In the genomic region with DNA sequence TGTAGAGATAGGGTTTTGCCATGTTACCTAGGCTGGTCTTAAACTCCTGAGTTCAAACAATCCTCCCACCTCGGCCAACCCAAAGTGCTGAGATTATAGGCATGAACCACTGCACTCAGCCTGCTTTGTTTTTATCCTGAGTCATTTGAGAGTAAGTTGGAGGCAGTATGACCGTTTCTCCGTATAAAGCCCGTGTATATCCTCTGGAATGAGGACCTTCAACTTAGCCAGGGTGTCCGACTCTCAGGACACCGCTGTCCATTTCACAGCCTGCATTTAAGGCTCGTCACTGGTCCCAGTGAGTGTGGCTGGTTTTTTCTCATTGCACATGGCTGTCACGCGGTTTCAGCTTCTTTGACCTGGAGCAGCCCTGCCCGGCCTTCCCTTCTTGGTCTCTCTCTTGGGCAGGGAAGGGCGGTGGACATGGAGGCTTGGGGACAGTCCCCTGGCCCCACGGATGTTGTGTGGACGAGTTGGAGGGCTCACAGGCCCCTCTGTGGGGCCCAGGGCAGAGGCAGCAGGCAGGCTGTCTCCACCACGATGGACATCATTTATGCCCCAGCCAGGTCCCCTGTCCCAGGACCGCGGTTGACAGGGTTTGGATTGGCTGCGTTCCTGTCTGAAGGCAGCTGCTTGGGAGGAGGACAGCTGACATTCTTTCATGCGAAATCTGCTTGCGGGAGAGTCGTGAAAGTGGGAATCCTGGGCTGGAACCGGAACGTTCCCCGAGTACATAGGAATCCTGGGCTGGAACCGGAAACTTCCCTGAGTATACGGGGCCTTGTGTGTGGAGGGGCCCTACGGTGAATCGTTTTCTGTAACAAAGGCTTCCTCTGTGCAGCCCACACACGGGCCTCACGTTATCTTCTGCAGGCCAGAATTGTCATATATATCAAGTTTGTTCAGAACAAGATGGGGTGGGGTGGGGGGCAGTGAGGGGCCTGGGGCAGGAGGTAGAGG, we compare ENCODE assay signal across 28 cellular contexts.
DNase-seq lines count a peak whose midpoint lies in the region; ATAC-seq and TF ChIP-seq lines count a peak whose summit lies in the region.
"Had no signal": no experiment of that assay in that cellular context is flagged by ENCODE, and none has a peak within 500 bp of the region (broad histone marks: within the 10 kb centered on the region; RNA-seq: fewer than 3 reads in every experiment).

No MANE protein-coding gene starts in this region.

- no peak for TF ChIP-seq POLR2A in Peyer's patch (IDR thresholded peaks at IDR 0.05)

- WGBS in trophoblast cell (ENCODE audit: extremely low coverage, insufficient coverage, insufficient read length), result no CpG with 5 or more reads among the region's 29 CpGs

- H3K23ac ChIP-seq in trophoblast cell (ENCODE audit: low read length), result no peak overlapping the region

- H3K18ac ChIP-seq in trophoblast cell (ENCODE audit: low read length), result no peak overlapping the region

- no peak overlapping the region for H2BK12ac ChIP-seq in trophoblast cell (ENCODE audit: low read length)

- no peak overlapping the region for H4K12ac ChIP-seq in trophoblast cell (ENCODE audit: low read depth, low read length)

- no peaks in the 10 kb centered on the region for H3K9me3 ChIP-seq in Peyer's patch
- H3K9me3 ChIP-seq in trophoblast cell (ENCODE audit: insufficient read depth, low read depth, low read length), result peaks cover 5% of the 10 kb centered on the region
- H3K9me3 ChIP-seq: heart right ventricle, prostate gland, uterus had no signal

- no peak overlapping the region for H3K9ac ChIP-seq in trophoblast cell (ENCODE audit: low read length)

- H3K4me3 ChIP-seq in Peyer's patch (no peak overlapping the region), trophoblast cell (ENCODE audit: low read depth, low read length) (no peak overlapping the region)
- H3K4me3 ChIP-seq: GM12878, heart right ventricle, prostate gland, uterus had no signal

- no peaks in the 10 kb centered on the region for H3K36me3 ChIP-seq in Peyer's patch
- H3K36me3 ChIP-seq in trophoblast cell (ENCODE audit: control insufficient read depth in 1 of 2, insufficient read depth in 2 of 2, low read length in 2 of 2), result no peaks in the 10 kb centered on the region
- H3K36me3 ChIP-seq: brain microvascular endothelial cell, prostate gland, uterus had no signal

- no peak overlapping the region for H4K91ac ChIP-seq in trophoblast cell (ENCODE audit: low read depth, low read length)

- no peak overlapping the region for H3K4me3 Mint-ChIP-seq in activated CD8-positive, alpha-beta memory T cell treated with anti-CD3 and anti-CD28 coated beads, Interleukin-2, amount 10 ng/mL, durations not matched to agents 7 days and 5 days
- H3K4me3 Mint-ChIP-seq: activated B cell treated with CpG ODN at 0.5 μM for 24 hours; activated CD4-positive, alpha-beta memory T cell treated with anti-CD3 and anti-CD28 coated beads, Interleukin-2, amount 10 ng/mL, durations not matched to agents 7 days and 5 days; activated naive CD8-positive, alpha-beta T cell treated with anti-CD3 and anti-CD28 coated beads, Interleukin-2, amount 50 U/mL, for 24 hours; activated T-cell treated with anti-CD3 and anti-CD28 coated beads, Interleukin-2, amount 50 U/mL, for 4 hours; naive thymus-derived CD4-positive, alpha-beta T cell; T-helper 2 cell treated with Interferon-gamma antibody and Interleukin-4, amounts not matched to agents 5 μg/mL and 100 μg/mL, for 36 hours had no signal

- H2AFZ ChIP-seq in trophoblast cell (ENCODE audit: insufficient read depth, low read length, poor library complexity), result no peak overlapping the region

- H3K36me3 Mint-ChIP-seq in activated CD8-positive, alpha-beta memory T cell treated with anti-CD3 and anti-CD28 coated beads, Interleukin-2, amount 10 ng/mL, durations not matched to agents 7 days and 5 days, result no peaks in the 10 kb centered on the region

- no peaks in the 10 kb centered on the region for H3K9me3 Mint-ChIP-seq in activated CD8-positive, alpha-beta memory T cell treated with anti-CD3 and anti-CD28 coated beads, Interleukin-2, amount 10 ng/mL, durations not matched to agents 7 days and 5 days (ENCODE audit: low read depth)
- H3K9me3 Mint-ChIP-seq: activated B cell treated with CpG ODN at 0.5 μM for 24 hours; activated CD4-positive, alpha-beta memory T cell treated with anti-CD3 and anti-CD28 coated beads, Interleukin-2, amount 10 ng/mL, durations not matched to agents 7 days and 5 days; activated naive CD8-positive, alpha-beta T cell treated with anti-CD3 and anti-CD28 coated beads, Interleukin-2, amount 50 U/mL, for 24 hours; activated T-cell treated with anti-CD3 and anti-CD28 coated beads, Interleukin-2, amount 50 U/mL, for 4 hours; naive thymus-derived CD4-positive, alpha-beta T cell; T-helper 2 cell treated with Interferon-gamma antibody and Interleukin-4, amounts not matched to agents 5 μg/mL and 100 μg/mL, for 36 hours had no signal

- H3K4me1 ChIP-seq in Peyer's patch (peaks cover 0 to 12% (median 8%) of the 10 kb centered on the region in 4 donors), trophoblast cell (ENCODE audit: control insufficient read depth in 1 of 2, insufficient read depth in 2 of 2, low read length in 2 of 2) (peaks cover 14 to 15% of the 10 kb centered on the region in 2 experiments)
- H3K4me1 ChIP-seq: prostate gland had no signal

- H3K14ac ChIP-seq in trophoblast cell (ENCODE audit: low read length), result no peak overlapping the region

- DNase-seq in activated CD8-positive, alpha-beta memory T cell treated with anti-CD3 and anti-CD28 coated beads, Interleukin-2, amount 50 U/mL, for 4 hours, result peak; percentile 3
- DNase-seq in activated CD8-positive, alpha-beta memory T cell treated with anti-CD3 and anti-CD28 coated beads, Interleukin-2, amount 10 ng/mL, durations not matched to agents 7 days and 5 days, result no peak
- DNase-seq in Peyer's patch, result peak in 2 of 3 donors; percentile 23 to 39
- DNase-seq in left kidney (ENCODE audit: low read depth, low spot score), result peak; percentile 56
- peak; percentile 60 to 65 for DNase-seq in trophoblast cell
- DNase-seq in foreskin melanocyte, result no peak
- no peak for DNase-seq in NCI-H146 (lab: John Stamatoyannopoulos, UW)
- DNase-seq: activated B cell treated with CpG ODN at 0.5 μM for 24 hours; activated CD4-positive, alpha-beta memory T cell treated with anti-CD3 and anti-CD28 coated beads, Interleukin-2, amount 10 ng/mL, durations not matched to agents 7 days and 5 days; activated naive CD8-positive, alpha-beta T cell treated with anti-CD3 and anti-CD28 coated beads, Interleukin-2, amount 50 U/mL, for 24 hours; activated T-cell treated with anti-CD3 and anti-CD28 coated beads, Interleukin-2, amount 50 U/mL, for 4 hours; AML-193; brain microvascular endothelial cell; cortex of kidney; DMS79; mammary epithelial cell; naive thymus-derived CD4-positive, alpha-beta T cell; NCI-H1105 treated with DMSO at 0.1 percent for 48 hours; NCI-H2107; NCI-H524; uterus had no signal

- no peak overlapping the region for H3K4me2 ChIP-seq in trophoblast cell (ENCODE audit: low read length)

- no peaks in the 10 kb centered on the region for H3K27me3 ChIP-seq in Peyer's patch
- no peaks in the 10 kb centered on the region for H3K27me3 ChIP-seq in trophoblast cell (ENCODE audit: insufficient read depth, low read length)
- H3K27me3 ChIP-seq: brain microvascular endothelial cell, heart right ventricle, uterus had no signal

- no peak overlapping the region for H2BK120ac ChIP-seq in trophoblast cell (ENCODE audit: insufficient read depth, low read length, poor library complexity)

- H3K27me3 Mint-ChIP-seq in activated CD8-positive, alpha-beta memory T cell treated with anti-CD3 and anti-CD28 coated beads, Interleukin-2, amount 10 ng/mL, durations not matched to agents 7 days and 5 days, result no peaks in the 10 kb centered on the region
- H3K27me3 Mint-ChIP-seq: activated B cell treated with CpG ODN at 0.5 μM for 24 hours; activated CD4-positive, alpha-beta memory T cell treated with anti-CD3 and anti-CD28 coated beads, Interleukin-2, amount 10 ng/mL, durations not matched to agents 7 days and 5 days; activated naive CD8-positive, alpha-beta T cell treated with anti-CD3 and anti-CD28 coated beads, Interleukin-2, amount 50 U/mL, for 24 hours; naive thymus-derived CD4-positive, alpha-beta T cell had no signal

- peaks cover 6% of the 10 kb centered on the region for H3K79me2 ChIP-seq in trophoblast cell (ENCODE audit: control insufficient read depth, insufficient read depth, low read length, poor library complexity)

- H3K4ac ChIP-seq in trophoblast cell (ENCODE audit: low read depth, low read length), result no peak overlapping the region

- H3K27ac ChIP-seq in Peyer's patch (no peak overlapping the region), trophoblast cell (ENCODE audit: low read depth, low read length) (no peak overlapping the region)
- H3K27ac ChIP-seq: 22Rv1, brain microvascular endothelial cell, heart right ventricle, prostate gland, uterus had no signal

- no peak overlapping the region for H4K8ac ChIP-seq in trophoblast cell (ENCODE audit: low read depth, low read length)

- ATAC-seq in activated CD8-positive, alpha-beta memory T cell treated with anti-CD3 and anti-CD28 coated beads, Interleukin-2, amount 10 ng/mL, durations not matched to agents 7 days and 5 days, result no peak
- no peak for ATAC-seq in HG02610 (IDR thresholded peaks at IDR 0.05; ENCODE audit: unreplicated experiment)
- ATAC-seq: activated naive CD8-positive, alpha-beta T cell treated with anti-CD3 and anti-CD28 coated beads, Interleukin-2, amount 50 U/mL, for 24 hours; activated T-cell treated with anti-CD3 and anti-CD28 coated beads, Interleukin-2, amount 50 U/mL, for 4 hours; GM12878; heart right ventricle; naive thymus-derived CD4-positive, alpha-beta T cell; SK-N-SH treated with all-trans-retinoic acid at 6 μM for 48 hours had no signal

- no peak for TF ChIP-seq CTCF in Peyer's patch (IDR thresholded peaks at IDR 0.05)

- peaks cover 19% of the 10 kb centered on the region for H3K79me1 ChIP-seq in trophoblast cell (ENCODE audit: low read length)

- H3K27ac Mint-ChIP-seq in activated CD8-positive, alpha-beta memory T cell treated with anti-CD3 and anti-CD28 coated beads, Interleukin-2, amount 10 ng/mL, durations not matched to agents 7 days and 5 days, result no peak overlapping the region
- H3K27ac Mint-ChIP-seq: activated B cell treated with CpG ODN at 0.5 μM for 24 hours; activated CD4-positive, alpha-beta memory T cell treated with anti-CD3 and anti-CD28 coated beads, Interleukin-2, amount 10 ng/mL, durations not matched to agents 7 days and 5 days; activated naive CD8-positive, alpha-beta T cell treated with anti-CD3 and anti-CD28 coated beads, Interleukin-2, amount 50 U/mL, for 24 hours; naive thymus-derived CD4-positive, alpha-beta T cell; T-helper 2 cell treated with Interferon-gamma antibody and Interleukin-4, amounts not matched to agents 5 μg/mL and 100 μg/mL, for 36 hours had no signal

- CTCF ChIA-PET in activated CD8-positive, alpha-beta memory T cell treated with anti-CD3 and anti-CD28 coated beads, Interleukin-2, amount 10 ng/mL, durations not matched to agents 7 days and 5 days (lab: Charles Lee), result interaction anchor here (0.9 kb wide), 1 partner anchor 355 kb away, joined by 3 read pairs; no protein-coding TSS in a partner anchor

- peaks cover 12% of the 10 kb centered on the region for H3K4me1 Mint-ChIP-seq in activated CD8-positive, alpha-beta memory T cell treated with anti-CD3 and anti-CD28 coated beads, Interleukin-2, amount 10 ng/mL, durations not matched to agents 7 days and 5 days

- H2BK5ac ChIP-seq in trophoblast cell (ENCODE audit: low read depth, low read length, poor library complexity), result no peak overlapping the region

- H2AK5ac ChIP-seq in trophoblast cell (ENCODE audit: low read length), result no peak overlapping the region

Comparison
In these comparisons a context has a peak if more than half of its experiments do, and no peak if none do; other contexts are left out.
1. DNase-seq: peak in activated CD8-positive, alpha-beta memory T cell treated with anti-CD3 and anti-CD28 coated beads, Interleukin-2, amount 50 U/mL, for 4 hours (single experiment), Peyer's patch (2 of 3), left kidney (single experiment) and trophoblast cell (2 of 2); none in activated CD8-positive, alpha-beta memory T cell treated with anti-CD3 and anti-CD28 coated beads, Interleukin-2, amount 10 ng/mL, durations not matched to agents 7 days and 5 days (single experiment), foreskin melanocyte (single experiment) and NCI-H146 (single experiment).